Comparison of ENCODE assay signal across 18 cellular contexts in the genomic region with DNA sequence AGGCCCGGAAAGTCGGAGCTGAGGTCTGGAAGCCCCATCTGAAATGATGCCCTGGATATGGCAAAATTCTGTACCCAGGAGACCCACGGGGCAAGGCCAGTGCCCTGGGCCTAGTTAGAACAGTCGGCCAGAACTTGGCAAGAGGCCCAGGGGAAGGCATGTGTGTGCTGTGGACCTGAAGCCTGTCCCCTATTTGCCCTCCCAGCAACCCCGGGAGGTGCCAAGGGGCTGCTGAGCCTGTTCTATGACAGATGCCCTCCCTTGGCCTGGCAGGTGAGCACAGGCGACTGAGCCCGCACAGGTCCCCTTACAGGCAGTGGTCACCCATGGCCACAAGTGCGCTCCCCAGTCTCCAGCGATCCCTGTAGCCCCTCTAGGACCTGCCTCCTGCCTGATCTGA. TPM values are rescaled to one million over a fixed set of nuclear protein-coding genes. Genes with fewer than 3 reads are reported as not detected.
DNase-seq lines count a peak whose midpoint lies in the region; ATAC-seq, FAIRE-seq and TF ChIP-seq lines count a peak whose summit lies in the region.
"Had no signal": no experiment of that assay in that cellular context is flagged by ENCODE, and none has a peak within 500 bp of the region (broad histone marks: within the 10 kb centered on the region; RNA-seq: fewer than 3 reads in every experiment).

No MANE protein-coding gene starts in this region.

- no peak overlapping the region for H3K4me3 Mint-ChIP-seq in activated naive CD8-positive, alpha-beta T cell treated with anti-CD3 and anti-CD28 coated beads, Interleukin-2, amount 10 ng/mL, durations not matched to agents 7 days and 5 days
- no peak overlapping the region for H3K4me3 Mint-ChIP-seq in activated naive CD8-positive, alpha-beta T cell treated with anti-CD3 and anti-CD28 coated beads for 36 hours
- H3K4me3 Mint-ChIP-seq: CD4-positive, alpha-beta T cell had no signal

- H3K9me3 Mint-ChIP-seq in activated naive CD8-positive, alpha-beta T cell treated with anti-CD3 and anti-CD28 coated beads, Interleukin-2, amount 10 ng/mL, durations not matched to agents 7 days and 5 days, result no peaks in the 10 kb centered on the region
- no peaks in the 10 kb centered on the region for H3K9me3 Mint-ChIP-seq in activated naive CD8-positive, alpha-beta T cell treated with anti-CD3 and anti-CD28 coated beads for 36 hours
- H3K9me3 Mint-ChIP-seq: CD4-positive, alpha-beta T cell had no signal

- POLR2A ChIA-PET in activated naive CD8-positive, alpha-beta T cell treated with anti-CD3 and anti-CD28 coated beads, Interleukin-2, amount 10 ng/mL, durations not matched to agents 7 days and 5 days (lab: Charles Lee), result no interaction called here

- TF ChIP-seq CTCF in heart right ventricle (IDR thresholded peaks at IDR 0.05), result no peak
- no peak for TF ChIP-seq CTCF in tibial artery (IDR thresholded peaks at IDR 0.05)
- no peak for TF ChIP-seq CTCF in esophagus squamous epithelium (IDR thresholded peaks at IDR 0.05)

- H3K9ac ChIP-seq in muscle layer of colon (ENCODE audit: low read length), result no peak overlapping the region

- H3K27me3 ChIP-seq in heart right ventricle (no peaks in the 10 kb centered on the region), muscle layer of colon (ENCODE audit: control insufficient read depth in 1 of 2, insufficient read depth in 2 of 2, low read length in 2 of 2) (no peaks in the 10 kb centered on the region), tibial artery (no peaks in the 10 kb centered on the region), esophagus squamous epithelium (no peaks in the 10 kb centered on the region)

- no peak overlapping the region for H3K4me3 ChIP-seq in heart right ventricle
- no peak overlapping the region for H3K4me3 ChIP-seq in muscle layer of colon (ENCODE audit: low read depth in 1 of 2, low read length in 2 of 2)
- H3K4me3 ChIP-seq in tibial artery, result no peak overlapping the region
- H3K4me3 ChIP-seq in esophagus squamous epithelium, result no peak overlapping the region

- no peak for TF ChIP-seq POLR2A in esophagus squamous epithelium (IDR thresholded peaks at IDR 0.05)

- H3K4me1 ChIP-seq in heart right ventricle (peaks cover 0 to 32% (median 10%) of the 10 kb centered on the region in 9 donors), muscle layer of colon (ENCODE audit: insufficient read depth, low read length) (peaks cover 20% of the 10 kb centered on the region), tibial artery (peaks cover 0 to 35% (median 30%) of the 10 kb centered on the region in 4 donors), esophagus squamous epithelium (peaks cover 3 to 23% (median 14%) of the 10 kb centered on the region in 3 donors)

- 72 to 74% methylated on average over 9 of the region's 9 CpGs for WGBS in heart right ventricle, 2 donors
- 80 to 85% methylated on average over 5 to 7 of the region's 9 CpGs for WGBS in esophagus squamous epithelium, 2 donors

- intact Hi-C loops in heart right ventricle (cut with DNase I), result loop anchor here in 1 of 10 donors (1.0 kb wide), 1 partner anchor 33 kb away; no protein-coding TSS in a partner anchor
- intact Hi-C loops in tibial artery (cut with DNase I; ENCODE audit: low total_unique reads), result no loop called here
- intact Hi-C loops in esophagus squamous epithelium (cut with DNase I), result no loop called here

- H3K9me3 ChIP-seq in heart right ventricle, result no peaks in the 10 kb centered on the region
- H3K9me3 ChIP-seq in muscle layer of colon (ENCODE audit: low read length), result no peaks in the 10 kb centered on the region
- no peaks in the 10 kb centered on the region for H3K9me3 ChIP-seq in tibial artery
- no peaks in the 10 kb centered on the region for H3K9me3 ChIP-seq in esophagus squamous epithelium

- H3K36me3 ChIP-seq in heart right ventricle (peaks cover 0 to 70% (median 6%) of the 10 kb centered on the region in 9 donors), muscle layer of colon (ENCODE audit: insufficient read depth, low read length) (peaks cover 11% of the 10 kb centered on the region), tibial artery (peaks cover 6 to 66% (median 43%) of the 10 kb centered on the region in 3 donors), esophagus squamous epithelium (peaks cover 0 to 26% (median 0%) of the 10 kb centered on the region in 3 donors)

- ATAC-seq in activated naive CD8-positive, alpha-beta T cell treated with anti-CD3 and anti-CD28 coated beads, Interleukin-2, amount 10 ng/mL, durations not matched to agents 7 days and 5 days (ENCODE audit: low read depth), result no peak
- ATAC-seq in heart right ventricle, result peak in 6 of 8 donors; percentile 7 to 56 (median 37)
- no peak for ATAC-seq in GM21390 (IDR thresholded peaks at IDR 0.05; ENCODE audit: unreplicated experiment)

- H3K27ac Mint-ChIP-seq in activated naive CD8-positive, alpha-beta T cell treated with anti-CD3 and anti-CD28 coated beads, Interleukin-2, amount 10 ng/mL, durations not matched to agents 7 days and 5 days, result peak overlapping the region; percentile 69
- H3K27ac Mint-ChIP-seq in activated naive CD8-positive, alpha-beta T cell treated with anti-CD3 and anti-CD28 coated beads for 36 hours, result no peak overlapping the region
- H3K27ac Mint-ChIP-seq: CD4-positive, alpha-beta T cell had no signal

- no peaks in the 10 kb centered on the region for H3K27me3 Mint-ChIP-seq in activated naive CD8-positive, alpha-beta T cell treated with anti-CD3 and anti-CD28 coated beads, Interleukin-2, amount 10 ng/mL, durations not matched to agents 7 days and 5 days
- no peaks in the 10 kb centered on the region for H3K27me3 Mint-ChIP-seq in activated naive CD8-positive, alpha-beta T cell treated with anti-CD3 and anti-CD28 coated beads for 36 hours
- H3K27me3 Mint-ChIP-seq: CD4-positive, alpha-beta T cell had no signal

- peaks cover 28% of the 10 kb centered on the region for H3K4me1 Mint-ChIP-seq in activated naive CD8-positive, alpha-beta T cell treated with anti-CD3 and anti-CD28 coated beads, Interleukin-2, amount 10 ng/mL, durations not matched to agents 7 days and 5 days
- peaks cover 27% of the 10 kb centered on the region for H3K4me1 Mint-ChIP-seq in activated naive CD8-positive, alpha-beta T cell treated with anti-CD3 and anti-CD28 coated beads for 36 hours

- peaks cover 2% of the 10 kb centered on the region for H3K36me3 Mint-ChIP-seq in activated naive CD8-positive, alpha-beta T cell treated with anti-CD3 and anti-CD28 coated beads, Interleukin-2, amount 10 ng/mL, durations not matched to agents 7 days and 5 days
- H3K36me3 Mint-ChIP-seq in activated naive CD8-positive, alpha-beta T cell treated with anti-CD3 and anti-CD28 coated beads for 36 hours, result peaks cover 9% of the 10 kb centered on the region

- no peak for FAIRE-seq in GM19239 (lab: Jason Lieb, UNC)
- FAIRE-seq: A204.1, GM18507 had no signal

- no peak for DNase-seq in activated naive CD8-positive, alpha-beta T cell treated with anti-CD3 and anti-CD28 coated beads, Interleukin-2, amount 10 ng/mL, durations not matched to agents 7 days and 5 days
- DNase-seq in activated naive CD8-positive, alpha-beta T cell treated with anti-CD3 and anti-CD28 coated beads for 36 hours, result no peak
- DNase-seq in heart right ventricle (peak; percentile 49 to 52), tibial artery (no peak), esophagus squamous epithelium (lab: John Stamatoyannopoulos, UW) (no peak), GM19239 (ENCODE audit: insufficient read length, low spot score) (no peak)
- DNase-seq: CD4-positive, alpha-beta T cell; KG1; NCI-H1694 treated with DMSO at 0.1 percent for 48 hours; NCI-H2107; NCI-H510A; NCI-H748 treated with DMSO at 0.1 percent for 48 hours; NK-92 treated with Interleukin-12 subunit alpha and Interleukin-12 subunit beta, amount 100 ng/mL, for 24 hours; SIG-M5 had no signal

- H3K27ac ChIP-seq in heart right ventricle (peak overlapping the region in 1 of 10 donors; percentile 25), muscle layer of colon (ENCODE audit: low read depth, low read length) (peak overlapping the region; percentile 21), tibial artery (peak overlapping the region; percentile 61 to 83), esophagus squamous epithelium (peak overlapping the region in 1 of 4 donors; percentile 21)

RNA-seq across cellular contexts. Expression of a gene that starts 51.7 kb away (rescaled TPM):
- total RNA-seq in activated naive CD8-positive, alpha-beta T cell treated with anti-CD3 and anti-CD28 coated beads, Interleukin-2, amount 10 ng/mL, durations not matched to agents 7 days and 5 days, result 10 to 100 TPM; 72.7 to 76.3 TPM
- total RNA-seq in activated naive CD8-positive, alpha-beta T cell treated with anti-CD3 and anti-CD28 coated beads for 36 hours, result 100 to 1,000 TPM; 160 to 169 TPM
- total RNA-seq in heart right ventricle (10 to 100 TPM; 16.6 to 26.4 (median 22.4) TPM), esophagus squamous epithelium (10 to 100 TPM; 17.6 to 35.9 (median 32.6) TPM)
- polyA plus RNA-seq in heart right ventricle, result 10 to 100 TPM; 16.2 to 21.1 TPM

Comparison
In these comparisons a context has a peak if more than half of its experiments do, and no peak if none do; other contexts are left out.
1. ATAC-seq: peak in heart right ventricle (6 of 8); none in activated naive CD8-positive, alpha-beta T cell treated with anti-CD3 and anti-CD28 coated beads, Interleukin-2, amount 10 ng/mL, durations not matched to agents 7 days and 5 days (single experiment) and GM21390 (single experiment).
2. DNase-seq: peak in heart right ventricle (2 of 2); none in activated naive CD8-positive, alpha-beta T cell treated with anti-CD3 and anti-CD28 coated beads, Interleukin-2, amount 10 ng/mL, durations not matched to agents 7 days and 5 days (single experiment), activated naive CD8-positive, alpha-beta T cell treated with anti-CD3 and anti-CD28 coated beads for 36 hours (single experiment), tibial artery (0 of 2), esophagus squamous epithelium (single experiment) and GM19239 (single experiment).